In the genomic region with DNA sequence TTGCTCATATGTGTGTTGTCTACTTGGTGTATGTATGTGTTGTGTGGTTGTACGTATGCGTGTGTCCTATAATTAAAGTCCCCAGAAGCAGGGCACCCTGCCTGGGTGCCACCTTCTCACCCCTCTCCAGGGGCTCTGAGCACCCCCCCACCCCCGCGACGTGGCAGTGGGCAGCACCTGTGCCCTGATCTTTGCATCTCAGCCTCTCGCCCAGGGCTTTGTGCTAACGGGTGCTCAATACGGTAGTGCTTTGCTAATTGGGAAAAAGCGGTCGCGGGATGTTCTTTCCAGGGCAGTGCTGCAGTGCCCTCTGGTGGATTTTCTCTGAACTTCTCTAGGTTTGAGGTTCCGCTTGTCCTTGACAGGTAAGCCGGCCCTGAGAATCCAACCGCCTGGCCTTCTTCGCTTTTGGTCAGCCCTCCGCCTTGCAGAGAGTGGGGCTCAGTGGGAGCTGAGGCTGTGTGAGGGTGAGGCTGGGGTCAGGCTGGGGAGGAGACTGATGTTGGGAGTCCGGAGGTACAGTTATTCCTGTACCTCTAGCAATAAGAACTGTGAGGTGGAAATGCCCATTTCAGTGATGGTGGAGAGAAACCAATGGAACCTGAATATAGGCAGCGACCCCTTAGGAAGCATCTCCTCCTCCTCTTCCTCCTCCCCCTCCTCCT, we compare ENCODE assay signal across 8 cellular contexts. TPM values are rescaled to one million over a fixed set of nuclear protein-coding genes. Genes with fewer than 3 reads are reported as not detected.
DNase-seq lines count a peak whose midpoint lies in the region; ATAC-seq and TF ChIP-seq lines count a peak whose summit lies in the region.

No MANE protein-coding gene starts in this region.

- H3K9me3 ChIP-seq in Peyer's patch: no peaks in the 10 kb centered on the region
- no peaks in the 10 kb centered on the region for H3K9me3 ChIP-seq in neuronal stem cell (replicated peaks in 1 of 2; ENCODE audit: control insufficient read depth in 2 of 2, insufficient read depth in 1 of 2, low read depth in 1 of 2, low read length in 2 of 2)

- H3K23ac ChIP-seq in neuronal stem cell (ENCODE audit: low read depth, low read length, poor library complexity): peak overlapping the region; percentile 86

- peak; percentile 57 for ATAC-seq in GM18498 (IDR thresholded peaks at IDR 0.05; ENCODE audit: unreplicated experiment)
- ATAC-seq in activated T-cell treated with anti-CD3 and anti-CD28 coated beads, Interleukin-2, amount 50 U/mL, for 4 hours: peak; percentile 76 to 84

- H3K27ac ChIP-seq in 22Rv1 (no peak overlapping the region), Peyer's patch (no peak overlapping the region), neuronal stem cell (replicated peaks; ENCODE audit: low read length) (no peak overlapping the region)

- H3K4ac ChIP-seq in neuronal stem cell (ENCODE audit: low read length): no peak overlapping the region

- H2BK15ac ChIP-seq in neuronal stem cell (ENCODE audit: low read length): no peak overlapping the region

- no peaks in the 10 kb centered on the region for H3K9me3 Mint-ChIP-seq in activated T-cell treated with anti-CD3 and anti-CD28 coated beads, Interleukin-2, amount 50 U/mL, for 4 hours

- H3K36me3 Mint-ChIP-seq in activated T-cell treated with anti-CD3 and anti-CD28 coated beads, Interleukin-2, amount 50 U/mL, for 4 hours (ENCODE audit: insufficient read depth): no peaks in the 10 kb centered on the region

- peak; percentile 83 for DNase-seq in LoVo (ENCODE audit: low spot score)
- DNase-seq in Peyer's patch: peak; percentile 66 to 89 (median 69)
- DNase-seq in activated T-cell treated with anti-CD3 and anti-CD28 coated beads, Interleukin-2, amount 50 U/mL, for 4 hours: peak; percentile 66
- DNase-seq in fibroblast of mammary gland (ENCODE audit: low read depth): peak; percentile 84
- peak; percentile 91 for DNase-seq in neuronal stem cell (ENCODE audit: low spot score)
- peak; percentile 95 for DNase-seq in superior temporal gyrus (ENCODE audit: extremely low spot score)

- H3K79me1 ChIP-seq in neuronal stem cell (ENCODE audit: low read depth, low read length): no peaks in the 10 kb centered on the region

- TF ChIP-seq POLR2A in Peyer's patch (IDR thresholded peaks at IDR 0.05): no peak

- H4K91ac ChIP-seq in neuronal stem cell (ENCODE audit: low read depth, low read length, poor library complexity): peak overlapping the region; percentile 59

- TF ChIP-seq CTCF in 22Rv1 (IDR thresholded peaks at IDR 0.05) (peak; percentile 93), Peyer's patch (IDR thresholded peaks at IDR 0.05) (peak; percentile 70 to 89 (median 85)), fibroblast of mammary gland (conservative IDR thresholded peaks at IDR 0.05; ENCODE audit: control insufficient read depth, insufficient read depth, low read depth, low read length) (peak; percentile 90)

- no peak overlapping the region for H3K18ac ChIP-seq in neuronal stem cell (ENCODE audit: low read length)

- H3K27me3 Mint-ChIP-seq in activated T-cell treated with anti-CD3 and anti-CD28 coated beads, Interleukin-2, amount 50 U/mL, for 4 hours (ENCODE audit: low read depth): peaks cover 21% of the 10 kb centered on the region

- H3K36me3 ChIP-seq in Peyer's patch (no peaks in the 10 kb centered on the region), neuronal stem cell (replicated peaks in 1 of 2; ENCODE audit: control insufficient read depth in 2 of 2, insufficient read depth in 2 of 2, low read length in 2 of 2) (no peaks in the 10 kb centered on the region)

- no peak overlapping the region for H2BK120ac ChIP-seq in neuronal stem cell (ENCODE audit: low read depth, low read length)

- H3K14ac ChIP-seq in neuronal stem cell (ENCODE audit: low read length): no peak overlapping the region

- no peak overlapping the region for H3K4me2 ChIP-seq in neuronal stem cell (ENCODE audit: insufficient read depth, low read length, poor library complexity, severe bottlenecking)

- H2BK5ac ChIP-seq in neuronal stem cell (ENCODE audit: low read length): peak overlapping the region; percentile 59

- no peak overlapping the region for H3K9ac ChIP-seq in neuronal stem cell (ENCODE audit: low read depth, low read length, poor library complexity)

- H2AK5ac ChIP-seq in neuronal stem cell (ENCODE audit: low read depth, low read length): peak overlapping the region; percentile 65

- H3K4me3 ChIP-seq in Peyer's patch: no peak overlapping the region
- no peak overlapping the region for H3K4me3 ChIP-seq in fibroblast of mammary gland (ENCODE audit: control insufficient read depth, low read depth, low read length)
- no peak overlapping the region for H3K4me3 ChIP-seq in neuronal stem cell (ENCODE audit: low read length in 2 of 2)

- no peaks in the 10 kb centered on the region for H3K27me3 ChIP-seq in Peyer's patch
- H3K27me3 ChIP-seq in neuronal stem cell (ENCODE audit: control insufficient read depth in 3 of 3, insufficient read depth in 3 of 3, low read depth in 1 of 3, low read length in 3 of 3): peaks cover 0 to 12% (median 4%) of the 10 kb centered on the region in 3 experiments

- H2BK12ac ChIP-seq in neuronal stem cell (ENCODE audit: low read length): no peak overlapping the region

- H2AFZ ChIP-seq in neuronal stem cell (ENCODE audit: low read length): peak overlapping the region; percentile 76

- peaks cover 0 to 10% (median 0%) of the 10 kb centered on the region in 4 donors for H3K4me1 ChIP-seq in Peyer's patch
- peaks cover 1 to 7% of the 10 kb centered on the region in 2 donors for H3K4me1 ChIP-seq in neuronal stem cell (ENCODE audit: control insufficient read depth in 2 of 2, insufficient read depth in 1 of 2, low read depth in 1 of 2, low read length in 2 of 2)

- no peak overlapping the region for H4K8ac ChIP-seq in neuronal stem cell (ENCODE audit: low read depth, low read length)

- WGBS in neuronal stem cell (ENCODE audit: extremely low coverage in 2 of 2, insufficient read length in 2 of 2, insufficient replicate concordance in 1 of 2), 2 donors: no CpG with 5 or more reads among the region's 18 CpGs

- H3K4me1 Mint-ChIP-seq in activated T-cell treated with anti-CD3 and anti-CD28 coated beads, Interleukin-2, amount 50 U/mL, for 4 hours (ENCODE audit: low read depth): peaks cover 11% of the 10 kb centered on the region

- H3K4me3 Mint-ChIP-seq in activated T-cell treated with anti-CD3 and anti-CD28 coated beads, Interleukin-2, amount 50 U/mL, for 4 hours: no peak overlapping the region

RNA-seq across cellular contexts. Expression of a gene that starts 17.6 kb away (rescaled TPM):
- total RNA-seq in Peyer's patch: 10 to 100 TPM in 3 of 4 donors, 1 to 10 TPM in 1; 6.0 to 59.4 (median 17.2) TPM
- total RNA-seq in activated T-cell treated with anti-CD3 and anti-CD28 coated beads, Interleukin-2, amount 50 U/mL, for 4 hours: under 1 TPM in 1 of 3 donors, not detected in 2; 0.15 TPM
- 3.8 TPM for polyA plus RNA-seq in neuronal stem cell (2013, experiment 1 of 2)
- 4.3 TPM for polyA plus RNA-seq in neuronal stem cell (2013, experiment 2 of 2)

Comparison
In these comparisons a context has a peak if more than half of its experiments do, and no peak if none do; other contexts are left out.
1. RNA of a gene that starts 17.6 kb away (total RNA-seq): 6.0 to 59.4 TPM in Peyer's patch; 0.15 TPM in activated T-cell treated with anti-CD3 and anti-CD28 coated beads, Interleukin-2, amount 50 U/mL, for 4 hours; every median in the first group is over 4 times any median in the second.
2. Peak in every context shown above with its lines, with median percentiles within 50 percentile points of each other: CTCF ChIP-seq and DNase-seq.